1 cellular context compared by ENCODE assay signal in genomic region chr19:49039736-49040135, GRCh38.
TF ChIP-seq lines count a peak whose summit lies in the region.

No MANE protein-coding gene starts in this region.

TF ChIP-seq in Ishikawa, 13 proteins besides CTCF, POLR2A, EP300 and RAD21:
- TF ChIP-seq USF1 (IDR thresholded peaks at IDR 0.05), result 0 out of 2 replicates have a peak, but pooled peaks have one; percentile 16
